9 cellular contexts compared by ENCODE assay signal in genomic region chr15:70308011-70308761, GRCh38.
A peak's percentile ranks its signal among the peaks of the same experiment; 100 is the strongest.
DNase-seq lines count a peak whose midpoint lies in the region; ATAC-seq and TF ChIP-seq lines count a peak whose summit lies in the region.
"Had no signal": no experiment of that assay in that cellular context is flagged by ENCODE, and none has a peak within 500 bp of the region (broad histone marks: within the 10 kb centered on the region; RNA-seq: fewer than 3 reads in every experiment).

No MANE protein-coding gene starts in this region.

- no peaks in the 10 kb centered on the region for H3K27me3 Mint-ChIP-seq in memory B cell

- peaks cover 19% of the 10 kb centered on the region for H3K4me1 Mint-ChIP-seq in memory B cell

- DNase-seq in HCT116 (ENCODE audit: low read depth, low spot score) (peak; percentile 3), OCI-M1 (lab: John Stamatoyannopoulos, UW) (peak; percentile 71), memory B cell (ENCODE audit: low spot score in 2 of 2) (peak; percentile 43 to 54), cerebellar nuclear complex (lab: John Stamatoyannopoulos, UW) (no peak), left colon (no peak), DMS79 treated with DMSO at 0.1 percent for 48 hours (lab: John Stamatoyannopoulos, UW) (no peak)
- DNase-seq: brain microvascular endothelial cell had no signal

- ATAC-seq in GM18498 (IDR thresholded peaks at IDR 0.05; ENCODE audit: unreplicated experiment), result peak; percentile 72
- peak; percentile 61 for ATAC-seq in HCT116
- peak; percentile 92 for ATAC-seq in memory B cell (ENCODE audit: low read depth)
- ATAC-seq in GM21360 (IDR thresholded peaks at IDR 0.05; ENCODE audit: unreplicated experiment), result no peak
- no peak for ATAC-seq in left colon

- H3K27ac ChIP-seq in HCT116 (ENCODE audit: low read depth, low read length), result no peak overlapping the region
- H3K27ac ChIP-seq: brain microvascular endothelial cell had no signal

- H2AFZ ChIP-seq in HCT116 (ENCODE audit: low read depth, low read length, poor library complexity, severe bottlenecking), result no peak overlapping the region

- H3K79me2 ChIP-seq in HCT116 (ENCODE audit: insufficient read depth, low read length), result no peaks in the 10 kb centered on the region

- peak overlapping the region; percentile 5 for H3K27ac Mint-ChIP-seq in memory B cell

- H3K4me1 ChIP-seq in HCT116 (ENCODE audit: control insufficient read depth in 1 of 2, insufficient read depth in 2 of 2, low read length in 2 of 2), result peaks cover 4 to 11% of the 10 kb centered on the region in 2 experiments; a peak in 3 of 4 replicates

- no peaks in the 10 kb centered on the region for H3K9me3 Mint-ChIP-seq in memory B cell

- no peak for TF ChIP-seq RAD21 in HCT116 (IDR thresholded peaks at IDR 0.05; ENCODE audit: low read depth)

- H3K9ac ChIP-seq in HCT116 (ENCODE audit: low read length), result no peak overlapping the region

- TF ChIP-seq POLR2A in HCT116 (IDR thresholded peaks at IDR 0.05; ENCODE audit: borderline replicate concordance, extremely low read depth, insufficient read depth, insufficient read length), result no peak

- CTCF ChIA-PET in HCT116 (lab: Charles Lee), result no interaction called here

- H3K9me2 ChIP-seq in HCT116 (ENCODE audit: insufficient read depth), result no peaks in the 10 kb centered on the region

- H3K4me2 ChIP-seq in HCT116 (ENCODE audit: low read length), result peak overlapping the region; percentile 63

- no peaks in the 10 kb centered on the region for H3K36me3 ChIP-seq in HCT116 (ENCODE audit: control insufficient read depth in 1 of 2, insufficient read depth in 2 of 2, low read length in 2 of 2)
- H3K36me3 ChIP-seq: brain microvascular endothelial cell had no signal

- no peak for TF ChIP-seq CTCF in HCT116 (IDR thresholded peaks at IDR 0.05 in 2 of 3, conservative IDR thresholded peaks at IDR 0.05 in 1 of 3; ENCODE audit: borderline replicate concordance in 1 of 3, insufficient read depth in 1 of 3, low read depth in 2 of 3, low read length in 2 of 3)

- RAD21 ChIA-PET in HCT116 (lab: Charles Lee; ENCODE audit: low non-redundant PET in 1 of 2, low total read pairs in 2 of 2, uncharacterized antibody in 2 of 2, unreplicated experiment in 2 of 2), result no interaction called here

- no peak overlapping the region for H3K4me3 ChIP-seq in HCT116 (replicated peaks in 1 of 2; ENCODE audit: low read depth in 1 of 2, low read length in 2 of 2)

- no TSS peak for BruUV-seq in HCT116 (replicated peaks; lab: Mats Ljungman, UMichigan)

- intact Hi-C loops in HCT116 (cut with micrococcal nuclease) (no loop called here), left colon (cut with DNase I, micrococcal nuclease) (no loop called here)

- H3K4me3 Mint-ChIP-seq in memory B cell, result no peak overlapping the region

- H3K27me3 ChIP-seq in HCT116 (ENCODE audit: insufficient read depth, low read length), result no peaks in the 10 kb centered on the region

- H3K9me3 ChIP-seq in HCT116 (ENCODE audit: control insufficient read depth in 1 of 2, insufficient read depth in 1 of 2, low read depth in 1 of 2, low read length in 2 of 2), result no peaks in the 10 kb centered on the region

- no peaks in the 10 kb centered on the region for H4K20me1 ChIP-seq in HCT116 (ENCODE audit: insufficient read depth)

- H3K36me3 Mint-ChIP-seq in memory B cell, result no peaks in the 10 kb centered on the region

- POLR2A ChIA-PET in HCT116 (lab: Charles Lee), result no interaction called here

TF ChIP-seq in HCT116, 20 proteins besides CTCF, POLR2A, EP300 and RAD21:
- TF ChIP-seq FOSL1 (IDR thresholded peaks at IDR 0.05; ENCODE audit: low read depth), result peak; percentile 86
- TF ChIP-seq SP1 (IDR thresholded peaks at IDR 0.05; ENCODE audit: low read depth), result peak; percentile 55
- TF ChIP-seq JUND (IDR thresholded peaks at IDR 0.05), result peak; percentile 70; the same call in 1 of the 2 replicates
- no peak for TF ChIP-seq ELF1 (IDR thresholded peaks at IDR 0.05; ENCODE audit: borderline replicate concordance, low read depth)
- peak; percentile 62 for TF ChIP-seq TCF7L2 (IDR thresholded peaks at IDR 0.05; ENCODE audit: borderline replicate concordance, extremely low read depth, insufficient read depth, insufficient read length)
- no peak for TF ChIP-seq CEBPB (IDR thresholded peaks at IDR 0.05; ENCODE audit: low read depth)
TF ChIP-seq in HCT116: peak in this region for 4.

Comparison
In these comparisons a context has a peak if more than half of its experiments do, and no peak if none do; other contexts are left out.
1. ATAC-seq: peak in GM18498 (single experiment), HCT116 (single experiment) and memory B cell (single experiment); none in GM21360 (single experiment) and left colon (single experiment).
2. DNase-seq: peak in HCT116 (single experiment), OCI-M1 (single experiment) and memory B cell (2 of 2); none in cerebellar nuclear complex (0 of 2), left colon (0 of 2) and DMS79 treated with DMSO at 0.1 percent for 48 hours (single experiment).